12 cellular contexts compared by ENCODE assay signal in the genomic region with DNA sequence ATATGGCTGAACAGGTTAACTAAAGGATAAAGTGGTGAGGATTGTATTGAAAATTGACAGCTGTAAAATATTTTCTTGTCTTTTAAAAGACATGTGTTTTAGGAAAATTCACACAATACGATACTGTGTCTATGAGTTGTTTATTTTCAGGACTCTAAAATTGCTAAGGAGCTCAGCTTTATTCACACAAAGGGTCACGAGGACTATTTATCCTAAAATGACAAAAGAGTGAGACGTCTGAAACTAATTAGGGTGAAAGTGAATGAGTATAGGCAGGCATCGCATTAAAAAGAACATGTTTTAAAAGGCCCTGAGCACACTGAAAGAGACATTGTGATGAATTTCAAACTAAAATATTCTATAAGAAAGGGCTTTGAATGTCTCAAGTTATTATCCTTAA.
A peak's percentile ranks its signal among the peaks of the same experiment; 100 is the strongest.
DNase-seq lines count a peak whose midpoint lies in the region; TF ChIP-seq lines count a peak whose summit lies in the region.
"Had no signal": no experiment of that assay in that cellular context is flagged by ENCODE, and none has a peak within 500 bp of the region (broad histone marks: within the 10 kb centered on the region; RNA-seq: fewer than 3 reads in every experiment).

No MANE protein-coding gene starts in this region.

- TF ChIP-seq CTCF in glutamatergic neuron (IDR thresholded peaks at IDR 0.05; ENCODE audit: partially characterized antibody, unreplicated experiment) = no peak
- TF ChIP-seq CTCF in brain microvascular endothelial cell (IDR thresholded peaks at IDR 0.05; ENCODE audit: low read depth, low read length, missing control alignments) = no peak
- TF ChIP-seq CTCF in foreskin fibroblast (IDR thresholded peaks at IDR 0.05; ENCODE audit: low read depth, low read length) = no peak
- no peak for TF ChIP-seq CTCF in GM13976 (IDR thresholded peaks at IDR 0.05; ENCODE audit: borderline replicate concordance, control extremely low read depth, extremely low read depth, insufficient read depth, missing control alignments)

- H3K4me3 ChIP-seq in brain microvascular endothelial cell (ENCODE audit: low read depth, low read length) (no peak overlapping the region), foreskin fibroblast (ENCODE audit: low read depth in 1 of 2, low read length in 2 of 2) (no peak overlapping the region)

- H3K27me3 ChIP-seq in brain microvascular endothelial cell (replicated peaks) = no peaks in the 10 kb centered on the region

- in situ Hi-C loops in brain microvascular endothelial cell (cut with HindIII; ENCODE audit: low pct_ligation_motif_present, low sequenced_read_pairs) = no loop called here
- in situ Hi-C loops in GM13976 (cut with MboI; ENCODE audit: low sequenced_read_pairs, unreplicated experiment) = no loop called here

- H3K27ac ChIP-seq in brain microvascular endothelial cell = no peak overlapping the region

- H3K36me3 Mint-ChIP-seq in glutamatergic neuron (ENCODE audit: unreplicated experiment) = no peaks in the 10 kb centered on the region

- H3K9me3 Mint-ChIP-seq in glutamatergic neuron (ENCODE audit: unreplicated experiment) = peaks cover 2% of the 10 kb centered on the region
- H3K9me3 Mint-ChIP-seq: CD4-positive, alpha-beta T cell had no signal

- DNase-seq in NCI-H1436 (lab: John Stamatoyannopoulos, UW) (peak; percentile 22), NCI-H1694 (lab: John Stamatoyannopoulos, UW) (peak; percentile 16), NCI-H69 (lab: John Stamatoyannopoulos, UW) (peak; percentile 88), glutamatergic neuron (no peak), brain microvascular endothelial cell (no peak), foreskin fibroblast (no peak), GM13976 (ENCODE audit: low spot score) (no peak)
- DNase-seq: C1 segment of cervical spinal cord; Calu3; CD4-positive, alpha-beta T cell; DMS 273 treated with DMSO at 0.1 percent for 48 hours had no signal

- H3K4me3 Mint-ChIP-seq in glutamatergic neuron (ENCODE audit: unreplicated experiment) = peak overlapping the region; percentile 20
- H3K4me3 Mint-ChIP-seq: B cell; CD4-positive, alpha-beta T cell had no signal

- peaks cover 2% of the 10 kb centered on the region for H3K27me3 Mint-ChIP-seq in glutamatergic neuron (ENCODE audit: unreplicated experiment)
- H3K27me3 Mint-ChIP-seq: B cell; CD4-positive, alpha-beta T cell had no signal

- no peaks in the 10 kb centered on the region for H3K36me3 ChIP-seq in brain microvascular endothelial cell (replicated peaks)

- peak overlapping the region; percentile 80 for H3K27ac Mint-ChIP-seq in glutamatergic neuron (ENCODE audit: unreplicated experiment)
- H3K27ac Mint-ChIP-seq: B cell; CD4-positive, alpha-beta T cell had no signal

- H3K4me1 Mint-ChIP-seq in glutamatergic neuron (ENCODE audit: low read depth, unreplicated experiment) = peaks cover 12% of the 10 kb centered on the region
- H3K4me1 Mint-ChIP-seq: B cell had no signal

Comparison
In these comparisons a context has a peak if more than half of its experiments do, and no peak if none do; other contexts are left out.
1. DNase-seq: peak in NCI-H1436 (single experiment), NCI-H1694 (single experiment) and NCI-H69 (single experiment); none in glutamatergic neuron (single experiment), brain microvascular endothelial cell (single experiment), foreskin fibroblast (0 of 2) and GM13976 (single experiment).